24 cellular contexts compared by ENCODE assay signal in genomic region chr15:67765706-67766105, GRCh38. TPM values are rescaled to one million over a fixed set of nuclear protein-coding genes. Genes with fewer than 3 reads are reported as not detected.
"Had no signal": no experiment of that assay in that cellular context is flagged by ENCODE, and none has a peak within 500 bp of the region (broad histone marks: within the 10 kb centered on the region; RNA-seq: fewer than 3 reads in every experiment).

No MANE protein-coding gene starts in this region.

- FAIRE-seq: endometrium, frontal cortex, islet of Langerhans, urothelium cell line had no signal

- H3K36me3 ChIP-seq: breast epithelium, thoracic aorta had no signal

- H3K27ac ChIP-seq: breast epithelium, spleen, thoracic aorta had no signal

- H3K4me1 ChIP-seq: breast epithelium had no signal

- DNase-seq: activated CD4-positive, alpha-beta memory T cell treated with anti-CD3 and anti-CD28 coated beads, Interleukin-2, amount 10 ng/mL, durations not matched to agents 7 days and 5 days; activated CD4-positive, alpha-beta T cell treated with anti-CD3 and anti-CD28 coated beads for 1 hour; activated CD4-positive, alpha-beta T cell treated with anti-CD3 and anti-CD28 coated beads, Interleukin-2, amount 10 ng/mL, durations not matched to agents 7 days and 5 days; activated CD8-positive, alpha-beta memory T cell treated with anti-CD3 and anti-CD28 coated beads, Interleukin-2, amount 50 U/mL, for 48 hours; activated gamma-delta T cell treated with Interleukin-2 at 50 U/mL for 16 hours; activated T-cell treated with anti-CD3 and anti-CD28 coated beads, Interleukin-2, amount 50 U/mL, for 4 hours; dermis blood vessel endothelial cell; effector CD4-positive, alpha-beta T cell; left cardiac atrium; natural killer cell; right cardiac atrium; spleen; stimulated activated CD4-positive, alpha-beta T cell treated with anti-CD3 and anti-CD28 coated beads, Interleukin-2, amount 100 ng/mL, for 48 hours; stimulated activated naive CD4-positive, alpha-beta T cell treated with Interleukin-2 at 50 U/mL for 16 hours; T-helper 17 cell; T1000; trophoblast cell had no signal

- H3K4me3 ChIP-seq: breast epithelium, spleen, thoracic aorta had no signal

- H3K9me3 ChIP-seq: breast epithelium, spleen, thoracic aorta had no signal

RNA-seq across cellular contexts. Expression of gene SKOR1, which starts 59.6 kb away (rescaled TPM):
- total RNA-seq: dermis blood vessel endothelial cell, epithelial cell of proximal tubule had no signal
